9 cellular contexts compared by ENCODE assay signal in genomic region chr20:43558412-43559146, GRCh38. TPM values are rescaled to one million over a fixed set of nuclear protein-coding genes. Genes with fewer than 3 reads are reported as not detected.
DNase-seq lines count a peak whose midpoint lies in the region; ATAC-seq, FAIRE-seq and TF ChIP-seq lines count a peak whose summit lies in the region.
"Had no signal": no experiment of that assay in that cellular context is flagged by ENCODE, and none has a peak within 500 bp of the region (broad histone marks: within the 10 kb centered on the region; RNA-seq: fewer than 3 reads in every experiment).

TSS of gene SGK2 (plus strand) at chr20:43559027. CDS start at chr20:43566496, 7,469 bp downstream.

- TF ChIP-seq CTCF in adrenal gland (IDR thresholded peaks at IDR 0.05) (no peak), kidney epithelial cell (IDR thresholded peaks at IDR 0.05; ENCODE audit: insufficient read depth, low read length, poor library complexity, severe bottlenecking) (no peak)

- H3K27ac ChIP-seq in adrenal gland: peak within 1 kb of the TSS in 2 of 5 donors; percentile 21 to 39

- H3K27me3 ChIP-seq in adrenal gland (no peaks in the 10 kb centered on the region), kidney epithelial cell (ENCODE audit: control insufficient read depth, insufficient read depth, low read length) (no peaks in the 10 kb centered on the region)

- H3K9me3 ChIP-seq in adrenal gland (replicated peaks in 1 of 3): no peaks in the 10 kb centered on the region

- peak; percentile 26 for DNase-seq in H54 (ENCODE audit: insufficient read length, low spot score)
- peak in 6 of 7 donors; percentile 58 to 76 (median 68) for DNase-seq in adrenal gland
- peak; percentile 87 for DNase-seq in kidney epithelial cell (ENCODE audit: low read depth)
- DNase-seq in renal cortical epithelial cell (ENCODE audit: low read depth): peak; percentile 97
- no peak for DNase-seq in SW 1271 (lab: John Stamatoyannopoulos, UW)
- no peak for DNase-seq in SIG-M5 (lab: John Stamatoyannopoulos, UW)
- no peak for DNase-seq in activated CD8-positive, alpha-beta memory T cell treated with anti-CD3 and anti-CD28 coated beads, Interleukin-2, amount 50 U/mL, for 48 hours
- DNase-seq: activated CD4-positive, alpha-beta T cell treated with anti-CD3 and anti-CD28 coated beads, Interleukin-2, amount 10 ng/mL, durations not matched to agents 24 days and 14 days had no signal

- H3K36me3 ChIP-seq in adrenal gland (replicated peaks in 1 of 2) (no peaks in the 10 kb centered on the region), kidney epithelial cell (ENCODE audit: control insufficient read depth, insufficient read depth, low read length) (no peaks in the 10 kb centered on the region)

- TF ChIP-seq POLR2A in H54 (IDR thresholded peaks at IDR 0.05; ENCODE audit: low read depth, low read length) (no peak), adrenal gland (IDR thresholded peaks at IDR 0.05) (no peak)

- no peak for ATAC-seq in HG03039 (IDR thresholded peaks at IDR 0.05; ENCODE audit: unreplicated experiment)

- peaks cover 0 to 3% of the 10 kb centered on the region in 2 donors for H3K4me1 ChIP-seq in adrenal gland (replicated peaks in 1 of 2)

- no peak for FAIRE-seq in H54 (lab: Jason Lieb, UNC)

- 54 to 64% (median 58%) methylated on average over 11 to 12 of the region's 12 CpGs for WGBS in adrenal gland, 4 donors

- no peak within 1 kb of the TSS for H3K4me3 ChIP-seq in adrenal gland
- peak within 1 kb of the TSS; percentile 8 for H3K4me3 ChIP-seq in kidney epithelial cell (ENCODE audit: low read depth, low read length)

- intact Hi-C loops in adrenal gland (cut with DNase I): no loop called here

RNA-seq across cellular contexts. Expression of gene SGK2, which starts in this region (rescaled TPM):
- total RNA-seq in adrenal gland: 1 to 10 TPM in 3 of 8 donors, under 1 TPM in 3, not detected in 2; 0.41 to 1.8 (median 1.1) TPM
- 1 to 10 TPM in 2 of 3 donors, under 1 TPM in 1; 0.38 to 4.9 (median 3.1) TPM for polyA plus RNA-seq in adrenal gland
- total RNA-seq in kidney epithelial cell: 0.54 and 1.2 TPM in 2 replicates
- 13.4 and 39.4 TPM in 2 replicates for total RNA-seq in renal cortical epithelial cell

Comparison
In these comparisons a context has a peak if more than half of its experiments do, and no peak if none do; other contexts are left out.
1. DNase-seq: peak in H54 (single experiment), adrenal gland (6 of 7), kidney epithelial cell (single experiment) and renal cortical epithelial cell (single experiment); none in SW 1271 (0 of 2), SIG-M5 (single experiment) and activated CD8-positive, alpha-beta memory T cell treated with anti-CD3 and anti-CD28 coated beads, Interleukin-2, amount 50 U/mL, for 48 hours (single experiment).